7 cellular contexts compared by ENCODE assay signal in genomic region chr1:25180996-25181395, GRCh38.
"Had no signal": no experiment of that assay in that cellular context is flagged by ENCODE, and none has a peak within 500 bp of the region (broad histone marks: within the 10 kb centered on the region; RNA-seq: fewer than 3 reads in every experiment).

No MANE protein-coding gene starts in this region.

- ATAC-seq: GM23338 had no signal

- DNase-seq: H9, HCEC 1CT, HFFc6, IMR-90, KBM-7 had no signal

- H3K27ac ChIP-seq: HL-60 had no signal

- H3K4me3 ChIP-seq: GM23338 had no signal
